8 cellular contexts compared by ENCODE assay signal in genomic region chrX:12956704-12957541, GRCh38. TPM values are rescaled to one million over a fixed set of nuclear protein-coding genes. Genes with fewer than 3 reads are reported as not detected.
DNase-seq lines count a peak whose midpoint lies in the region; ATAC-seq, FAIRE-seq and TF ChIP-seq lines count a peak whose summit lies in the region.

No MANE protein-coding gene starts in this region.

- H3K27me3 ChIP-seq in AG04450 (ENCODE audit: control insufficient read depth, insufficient read depth, low read length): no peaks in the 10 kb centered on the region
- no peaks in the 10 kb centered on the region for H3K27me3 ChIP-seq in adrenal gland
- no peaks in the 10 kb centered on the region for H3K27me3 ChIP-seq in thyroid gland

- 60 to 82% (median 70%) methylated on average over 7 to 9 of the region's 9 CpGs for WGBS in adrenal gland, 4 donors
- WGBS in thyroid gland, 2 donors: 69 to 70% methylated on average over 9 of the region's 9 CpGs

- intact Hi-C loops in adrenal gland (cut with DNase I): no loop called here
- intact Hi-C loops in left colon (cut with DNase I, micrococcal nuclease): no loop called here
- intact Hi-C loops in thyroid gland (cut with DNase I): no loop called here

- peak overlapping the region; percentile 96 for H3K27ac ChIP-seq in AG04450 (ENCODE audit: low read depth, low read length)
- H3K27ac ChIP-seq in adrenal gland: peak overlapping the region; percentile 21 to 88 (median 53)
- H3K27ac ChIP-seq in thyroid gland: peak overlapping the region in 2 of 3 donors; percentile 34 to 60

- H3K9me3 ChIP-seq in AG04450 (ENCODE audit: control insufficient read depth, insufficient read depth, low read length) (no peaks in the 10 kb centered on the region), adrenal gland (replicated peaks in 1 of 3) (no peaks in the 10 kb centered on the region), thyroid gland (no peaks in the 10 kb centered on the region)

- H3K4me3 ChIP-seq in AG04450 (ENCODE audit: low read depth, low read length) (no peak overlapping the region), adrenal gland (no peak overlapping the region), thyroid gland (replicated peaks in 1 of 3) (no peak overlapping the region)

- TF ChIP-seq CTCF in AG04450 (IDR thresholded peaks at IDR 0.05; ENCODE audit: low read depth, low read length): no peak
- no peak for TF ChIP-seq CTCF in adrenal gland (IDR thresholded peaks at IDR 0.05)
- no peak for TF ChIP-seq CTCF in thyroid gland (IDR thresholded peaks at IDR 0.05)

- FAIRE-seq in RCC 7860 (lab: Jason Lieb, UNC): peak; percentile 86

- no peak for DNase-seq in AG04450 (ENCODE audit: low read depth, low spot score)
- DNase-seq in RCC 7860 (ENCODE audit: low spot score): peak; percentile 53
- DNase-seq in adrenal gland: peak in 1 of 7 donors; percentile 20
- no peak for DNase-seq in left colon
- DNase-seq in thyroid gland: peak in 1 of 2 donors; percentile 3
- no peak for DNase-seq in NCI-H2107 treated with DMSO at 0.1 percent for 48 hours (lab: John Stamatoyannopoulos, UW; ENCODE audit: unreplicated experiment)

- H3K4me1 ChIP-seq in adrenal gland (replicated peaks in 1 of 2) (peaks cover 0 to 15% of the 10 kb centered on the region in 2 donors), thyroid gland (peaks cover 0 to 12% of the 10 kb centered on the region in 2 donors)

- POLR2A ChIA-PET in AG04450 (lab: Yijun Ruan, JAX): interaction anchor here (0.8 to 1.2 kb wide), 3 partner anchors 10 to 22 kb away, joined by 4 to 19 read pairs (median 4); partner anchors contain the start of gene TMSB4X

- H3K36me3 ChIP-seq in adrenal gland (replicated peaks in 1 of 2) (no peaks in the 10 kb centered on the region), thyroid gland (no peaks in the 10 kb centered on the region)

- ATAC-seq in GM19023 (IDR thresholded peaks at IDR 0.05; ENCODE audit: unreplicated experiment) (peak; percentile 79), HG03066 (IDR thresholded peaks at IDR 0.05; ENCODE audit: low read depth, unreplicated experiment) (peak; percentile 62), left colon (peak; percentile 66)

- CTCF ChIA-PET in AG04450 (lab: Charles Lee): interaction anchor here (0.5 to 4.0 kb wide), 2 partner anchors 10 to 19 kb away, joined by 4 to 31 read pairs; no protein-coding TSS in a partner anchor

- TF ChIP-seq POLR2A in adrenal gland (IDR thresholded peaks at IDR 0.05) (no peak), thyroid gland (IDR thresholded peaks at IDR 0.05) (no peak)

RNA-seq across cellular contexts. Expression of gene TMSB4X, which starts 18.0 kb away (rescaled TPM):
- polyA plus RNA-seq in AG04450 (2011; rRNA removed) (6,551 and 6,856 TPM in 2 replicates), adrenal gland (1,000 to 10,000 TPM; 2,395 to 6,385 (median 6,130) TPM)
- polyA minus RNA-seq in AG04450 (2011; rRNA and poly(A)+ RNA removed): 2,637 and 2,670 TPM in 2 replicates
- total RNA-seq in adrenal gland (1,000 to 10,000 TPM; 3,090 to 9,144 (median 3,958) TPM), left colon (1,000 to 10,000 TPM; 4,840 to 5,007 TPM), thyroid gland (1,000 to 10,000 TPM in 3 of 4 donors, 100 to 1,000 TPM in 1; 854 to 2,672 (median 1,302) TPM)

RNA-seq across cellular contexts. Expression of gene TLR8, which starts 50.5 kb away (rescaled TPM):
- polyA plus RNA-seq in AG04450 (2011; rRNA removed): not detected in 2 replicates
- polyA minus RNA-seq in AG04450 (2011; rRNA and poly(A)+ RNA removed): not detected in 2 replicates
- 1 to 10 TPM in 7 of 8 donors, not detected in 1; 1.8 to 5.6 (median 2.8) TPM for total RNA-seq in adrenal gland
- polyA plus RNA-seq in adrenal gland: under 1 TPM; 0.10 to 0.84 (median 0.32) TPM
- total RNA-seq in left colon: 1 to 10 TPM in 1 of 2 donors, under 1 TPM in 1; 0.37 to 1.5 TPM
- 1 to 10 TPM in 1 of 4 donors, under 1 TPM in 3; 0.45 to 1.7 (median 0.62) TPM for total RNA-seq in thyroid gland
